1 cellular context compared by ENCODE assay signal in genomic region chr5:173638631-173639030, GRCh38.
TF ChIP-seq lines count a peak whose summit lies in the region.

No MANE protein-coding gene starts in this region.

TF ChIP-seq in K562, 482 proteins besides CTCF, POLR2A, EP300 and RAD21:
- no peak for TF ChIP-seq SLC30A9 (CRISPR knock-in tag; IDR thresholded peaks at IDR 0.05)
- TF ChIP-seq THAP7 (CRISPR knock-in tag; IDR thresholded peaks at IDR 0.05), result no peak
- TF ChIP-seq CBFB (CRISPR knock-in tag; IDR thresholded peaks at IDR 0.05), result no peak
- TF ChIP-seq NEUROD1 (IDR thresholded peaks at IDR 0.05; ENCODE audit: borderline replicate concordance, low read depth, low read length, partially characterized antibody), result no peak
